35 cellular contexts compared by ENCODE assay signal in genomic region chr15:91156175-91156726, GRCh38. TPM values are rescaled to one million over a fixed set of nuclear protein-coding genes. Genes with fewer than 3 reads are reported as not detected.
"Had no signal": no experiment of that assay in that cellular context is flagged by ENCODE, and none has a peak within 500 bp of the region (broad histone marks: within the 10 kb centered on the region; RNA-seq: fewer than 3 reads in every experiment).

No MANE protein-coding gene starts in this region.

- H3K36me3 Mint-ChIP-seq: activated CD4-positive, alpha-beta memory T cell treated with anti-CD3 and anti-CD28 coated beads for 36 hours; activated CD8-positive, alpha-beta memory T cell treated with anti-CD3 and anti-CD28 coated beads, Interleukin-2, amount 10 ng/mL, durations not matched to agents 7 days and 5 days; activated naive CD4-positive, alpha-beta T cell treated with anti-CD3 and anti-CD28 coated beads, Interleukin-2, amount 50 U/mL, for 24 hours; activated naive CD8-positive, alpha-beta T cell treated with anti-CD3 and anti-CD28 coated beads for 36 hours had no signal

- DNase-seq: activated CD4-positive, alpha-beta memory T cell treated with anti-CD3 and anti-CD28 coated beads for 36 hours; activated CD4-positive, alpha-beta T cell treated with anti-CD3 and anti-CD28 coated beads for 36 hours; activated CD4-positive, alpha-beta T cell treated with anti-CD3 and anti-CD28 coated beads, Interleukin-2, amount 10 ng/mL, durations not matched to agents 24 days and 14 days; activated CD4-positive, CD25-positive, alpha-beta regulatory T cell; activated CD4-positive, CD25-positive, alpha-beta regulatory T cell treated with anti-CD3 and anti-CD28 coated beads, Interleukin-2, amount 50 U/mL, for 72 hours; activated CD8-positive, alpha-beta memory T cell treated with anti-CD3 and anti-CD28 coated beads, Interleukin-2, amount 10 ng/mL, durations not matched to agents 7 days and 5 days; activated CD8-positive, alpha-beta memory T cell treated with anti-CD3 and anti-CD28 coated beads, Interleukin-2, amount 50 U/mL, for 4 hours; activated CD8-positive, alpha-beta T cell treated with anti-CD3 and anti-CD28 coated beads, Interleukin-2, amount 10 ng/mL, durations not matched to agents 7 days and 5 days; activated effector memory CD4-positive, alpha-beta T cell treated with anti-CD3 and anti-CD28 coated beads, Interleukin-2, amount 50 U/mL, for 16 hours; activated naive CD4-positive, alpha-beta T cell treated with anti-CD3 and anti-CD28 coated beads for 36 hours; activated naive CD8-positive, alpha-beta T cell treated with anti-CD3 and anti-CD28 coated beads for 36 hours; activated naive CD8-positive, alpha-beta T cell treated with anti-CD3 and anti-CD28 coated beads, Interleukin-2, amount 50 U/mL, for 24 hours; activated T-cell treated with anti-CD3 and anti-CD28 coated beads, Interleukin-2, amount 50 U/mL, for 1 hour; activated T-cell treated with anti-CD3 and anti-CD28 coated beads, Interleukin-2, amount 50 U/mL, for 48 hours; adrenal gland; amygdala; aorta; body of pancreas; caudate nucleus; cortex of kidney; dermis blood vessel endothelial cell; effector CD4-positive, alpha-beta T cell; effector memory CD8-positive, alpha-beta T cell; erythroblast; esophagus squamous epithelium; foreskin melanocyte; heart right ventricle; T-helper 2 cell had no signal

- H3K9me3 ChIP-seq: adrenal gland, body of pancreas, esophagus squamous epithelium, gastroesophageal sphincter, heart right ventricle had no signal

- H3K27ac Mint-ChIP-seq: activated CD4-positive, alpha-beta memory T cell treated with anti-CD3 and anti-CD28 coated beads for 36 hours; activated CD4-positive, alpha-beta T cell treated with anti-CD3 and anti-CD28 coated beads for 36 hours; activated CD4-positive, alpha-beta T cell treated with anti-CD3 and anti-CD28 coated beads, Interleukin-2, amount 10 ng/mL, durations not matched to agents 24 days and 14 days; activated CD8-positive, alpha-beta memory T cell treated with anti-CD3 and anti-CD28 coated beads, Interleukin-2, amount 10 ng/mL, durations not matched to agents 7 days and 5 days; activated CD8-positive, alpha-beta T cell treated with anti-CD3 and anti-CD28 coated beads, Interleukin-2, amount 10 ng/mL, durations not matched to agents 7 days and 5 days; activated naive CD4-positive, alpha-beta T cell treated with anti-CD3 and anti-CD28 coated beads for 36 hours; activated naive CD4-positive, alpha-beta T cell treated with anti-CD3 and anti-CD28 coated beads, Interleukin-2, amount 50 U/mL, for 24 hours; activated naive CD8-positive, alpha-beta T cell treated with anti-CD3 and anti-CD28 coated beads for 36 hours; activated naive CD8-positive, alpha-beta T cell treated with anti-CD3 and anti-CD28 coated beads, Interleukin-2, amount 50 U/mL, for 24 hours; activated T-helper 1 cell treated with anti-CD3 and anti-CD28 coated beads, Interleukin-12 subunit alpha, Interleukin-12 subunit beta, Interleukin-2, Interleukin-4 antibody, amounts not matched to agents 30 ng/mL and 10 ng/mL and 1 ng/mL, durations not matched to agents 14 hours and 24 hours and 36 hours; activated T-helper 2 cell treated with anti-CD3 and anti-CD28 coated beads, Interferon-gamma antibody, Interleukin-2, Interleukin-4, amounts not matched to agents 10 μg/mL and 5 μg/mL and 100 μg/mL, durations not matched to agents 14 hours and 24 hours and 36 hours; effector memory CD8-positive, alpha-beta T cell had no signal

- H3K9me3 Mint-ChIP-seq: activated CD4-positive, alpha-beta memory T cell treated with anti-CD3 and anti-CD28 coated beads for 36 hours; activated CD4-positive, alpha-beta T cell treated with anti-CD3 and anti-CD28 coated beads, Interleukin-2, amount 10 ng/mL, durations not matched to agents 24 days and 14 days; activated naive CD4-positive, alpha-beta T cell treated with anti-CD3 and anti-CD28 coated beads for 36 hours; activated naive CD4-positive, alpha-beta T cell treated with anti-CD3 and anti-CD28 coated beads, Interleukin-2, amount 50 U/mL, for 24 hours; activated naive CD8-positive, alpha-beta T cell treated with anti-CD3 and anti-CD28 coated beads for 36 hours; activated naive CD8-positive, alpha-beta T cell treated with anti-CD3 and anti-CD28 coated beads, Interleukin-2, amount 50 U/mL, for 24 hours; activated T-helper 1 cell treated with anti-CD3 and anti-CD28 coated beads, Interleukin-12 subunit alpha, Interleukin-12 subunit beta, Interleukin-2, Interleukin-4 antibody, amounts not matched to agents 30 ng/mL and 10 ng/mL and 1 ng/mL, durations not matched to agents 14 hours and 24 hours and 36 hours; activated T-helper 2 cell treated with anti-CD3 and anti-CD28 coated beads, Interferon-gamma antibody, Interleukin-2, Interleukin-4, amounts not matched to agents 10 μg/mL and 5 μg/mL and 100 μg/mL, durations not matched to agents 14 hours and 24 hours and 36 hours; effector memory CD8-positive, alpha-beta T cell had no signal

- H3K36me3 ChIP-seq: adrenal gland, esophagus squamous epithelium, gastroesophageal sphincter, heart right ventricle had no signal

- H3K4me1 ChIP-seq: adrenal gland, esophagus squamous epithelium, gastroesophageal sphincter had no signal

- ATAC-seq: activated CD4-positive, alpha-beta T cell treated with anti-CD3 and anti-CD28 coated beads for 36 hours; activated CD8-positive, alpha-beta memory T cell treated with anti-CD3 and anti-CD28 coated beads, Interleukin-2, amount 10 ng/mL, durations not matched to agents 7 days and 5 days; activated CD8-positive, alpha-beta T cell treated with anti-CD3 and anti-CD28 coated beads, Interleukin-2, amount 10 ng/mL, durations not matched to agents 7 days and 5 days; activated naive CD8-positive, alpha-beta T cell treated with anti-CD3 and anti-CD28 coated beads, Interleukin-2, amount 50 U/mL, for 24 hours; body of pancreas; effector memory CD8-positive, alpha-beta T cell; gastroesophageal sphincter; heart right ventricle had no signal

- H3K4me1 Mint-ChIP-seq: activated CD4-positive, alpha-beta T cell treated with anti-CD3 and anti-CD28 coated beads for 36 hours; activated CD4-positive, alpha-beta T cell treated with anti-CD3 and anti-CD28 coated beads, Interleukin-2, amount 10 ng/mL, durations not matched to agents 24 days and 14 days; activated CD8-positive, alpha-beta memory T cell treated with anti-CD3 and anti-CD28 coated beads, Interleukin-2, amount 10 ng/mL, durations not matched to agents 7 days and 5 days; activated naive CD4-positive, alpha-beta T cell treated with anti-CD3 and anti-CD28 coated beads, Interleukin-2, amount 50 U/mL, for 24 hours; activated naive CD8-positive, alpha-beta T cell treated with anti-CD3 and anti-CD28 coated beads for 36 hours; activated naive CD8-positive, alpha-beta T cell treated with anti-CD3 and anti-CD28 coated beads, Interleukin-2, amount 50 U/mL, for 24 hours had no signal

- H3K27me3 ChIP-seq: body of pancreas had no signal

- H3K4me3 Mint-ChIP-seq: activated CD4-positive, alpha-beta memory T cell treated with anti-CD3 and anti-CD28 coated beads for 36 hours; activated CD4-positive, alpha-beta T cell treated with anti-CD3 and anti-CD28 coated beads for 36 hours; activated CD4-positive, alpha-beta T cell treated with anti-CD3 and anti-CD28 coated beads, Interleukin-2, amount 10 ng/mL, durations not matched to agents 24 days and 14 days; activated CD8-positive, alpha-beta memory T cell treated with anti-CD3 and anti-CD28 coated beads, Interleukin-2, amount 10 ng/mL, durations not matched to agents 7 days and 5 days; activated CD8-positive, alpha-beta T cell treated with anti-CD3 and anti-CD28 coated beads, Interleukin-2, amount 10 ng/mL, durations not matched to agents 7 days and 5 days; activated naive CD4-positive, alpha-beta T cell treated with anti-CD3 and anti-CD28 coated beads for 36 hours; activated naive CD4-positive, alpha-beta T cell treated with anti-CD3 and anti-CD28 coated beads, Interleukin-2, amount 50 U/mL, for 24 hours; activated naive CD8-positive, alpha-beta T cell treated with anti-CD3 and anti-CD28 coated beads for 36 hours; activated naive CD8-positive, alpha-beta T cell treated with anti-CD3 and anti-CD28 coated beads, Interleukin-2, amount 50 U/mL, for 24 hours; activated T-helper 1 cell treated with anti-CD3 and anti-CD28 coated beads, Interleukin-12 subunit alpha, Interleukin-12 subunit beta, Interleukin-2, Interleukin-4 antibody, amounts not matched to agents 30 ng/mL and 10 ng/mL and 1 ng/mL, durations not matched to agents 14 hours and 24 hours and 36 hours; effector memory CD8-positive, alpha-beta T cell had no signal

- H3K4me3 ChIP-seq: adrenal gland, body of pancreas, esophagus squamous epithelium, gastroesophageal sphincter, heart right ventricle had no signal

- H3K27ac ChIP-seq: adrenal gland, esophagus squamous epithelium, gastroesophageal sphincter, heart right ventricle had no signal

RNA-seq across cellular contexts. Expression of gene SV2B, which starts 56.2 kb away (rescaled TPM):
- total RNA-seq: activated CD8-positive, alpha-beta memory T cell treated with anti-CD3 and anti-CD28 coated beads, Interleukin-2, amount 10 ng/mL, durations not matched to agents 7 days and 5 days; activated CD8-positive, alpha-beta T cell treated with anti-CD3 and anti-CD28 coated beads, Interleukin-2, amount 10 ng/mL, durations not matched to agents 7 days and 5 days; chondrocyte; fibroblast of villous mesenchyme had no signal
- polyA plus RNA-seq: aorta, fibroblast of lung had no signal
